1 cellular context compared by ENCODE assay signal in genomic region chr17:20156196-20157077, GRCh38.
TF ChIP-seq lines count a peak whose summit lies in the region.

No MANE protein-coding gene starts in this region.

TF ChIP-seq in GM23338, 12 proteins besides CTCF, POLR2A, EP300 and RAD21 (continued from another document):
- TF ChIP-seq REST (IDR thresholded peaks at IDR 0.05; ENCODE audit: unreplicated experiment): no peak
